In the genomic region with DNA sequence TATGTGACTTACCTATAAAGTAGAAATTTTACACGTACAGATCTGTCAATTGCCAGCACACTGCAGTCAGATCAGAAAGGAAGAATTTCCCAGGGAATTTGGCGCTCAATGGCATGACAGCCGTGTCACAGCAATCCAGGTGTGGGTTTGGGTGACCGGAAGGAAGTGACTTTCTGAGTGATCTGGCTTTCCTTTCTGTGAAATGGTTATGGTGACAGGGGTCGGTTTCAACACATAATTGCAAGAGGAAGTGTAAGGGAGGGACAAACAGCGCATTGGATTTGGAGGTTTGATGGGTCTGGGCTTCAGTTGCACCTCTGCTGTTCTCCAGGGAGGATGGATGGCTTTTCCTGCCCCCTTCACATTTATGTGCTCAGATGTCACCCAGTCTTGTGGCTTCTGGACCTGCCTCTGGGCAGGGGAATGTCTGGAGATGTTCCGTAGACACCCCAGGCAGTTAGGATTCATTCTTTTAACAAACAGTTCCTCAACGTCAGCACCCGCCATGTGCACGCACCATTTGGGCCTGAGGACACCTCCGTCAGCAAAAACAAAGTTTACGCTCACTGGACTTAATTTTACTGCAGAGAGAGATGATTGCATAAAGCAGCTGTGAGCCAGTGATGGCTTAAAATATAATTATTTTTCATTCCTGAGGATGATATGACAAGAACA, we compare ENCODE assay signal across 2 cellular contexts.
TF ChIP-seq lines count a peak whose summit lies in the region.

No MANE protein-coding gene starts in this region.

TF ChIP-seq in H1, 55 proteins besides CTCF, POLR2A, EP300 and RAD21:
- TF ChIP-seq, protein P1, sequence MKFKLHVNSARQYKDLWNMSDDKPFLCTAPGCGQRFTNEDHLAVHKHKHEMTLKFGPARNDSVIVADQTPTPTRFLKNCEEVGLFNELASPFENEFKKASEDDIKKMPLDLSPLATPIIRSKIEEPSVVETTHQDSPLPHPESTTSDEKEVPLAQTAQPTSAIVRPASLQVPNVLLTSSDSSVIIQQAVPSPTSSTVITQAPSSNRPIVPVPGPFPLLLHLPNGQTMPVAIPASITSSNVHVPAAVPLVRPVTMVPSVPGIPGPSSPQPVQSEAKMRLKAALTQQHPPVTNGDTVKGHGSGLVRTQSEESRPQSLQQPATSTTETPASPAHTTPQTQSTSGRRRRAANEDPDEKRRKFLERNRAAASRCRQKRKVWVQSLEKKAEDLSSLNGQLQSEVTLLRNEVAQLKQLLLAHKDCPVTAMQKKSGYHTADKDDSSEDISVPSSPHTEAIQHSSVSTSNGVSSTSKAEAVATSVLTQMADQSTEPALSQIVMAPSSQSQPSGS (IDR thresholded peaks at IDR 0.05; ENCODE audit: low read length) = no peak
- no peak for TF ChIP-seq SIN3A (conservative IDR thresholded peaks at IDR 0.05 in 1 of 2, IDR thresholded peaks at IDR 0.05 in 1 of 2; ENCODE audit: low read depth in 1 of 2, low read length in 2 of 2)
- TF ChIP-seq, protein P2, sequence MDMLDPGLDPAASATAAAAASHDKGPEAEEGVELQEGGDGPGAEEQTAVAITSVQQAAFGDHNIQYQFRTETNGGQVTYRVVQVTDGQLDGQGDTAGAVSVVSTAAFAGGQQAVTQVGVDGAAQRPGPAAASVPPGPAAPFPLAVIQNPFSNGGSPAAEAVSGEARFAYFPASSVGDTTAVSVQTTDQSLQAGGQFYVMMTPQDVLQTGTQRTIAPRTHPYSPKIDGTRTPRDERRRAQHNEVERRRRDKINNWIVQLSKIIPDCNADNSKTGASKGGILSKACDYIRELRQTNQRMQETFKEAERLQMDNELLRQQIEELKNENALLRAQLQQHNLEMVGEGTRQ (IDR thresholded peaks at IDR 0.05; ENCODE audit: low read length) = no peak

TF ChIP-seq in WTC11, 78 proteins besides CTCF, POLR2A, EP300 and RAD21:
- TF ChIP-seq GRHL2 (CRISPR knock-in tag; IDR thresholded peaks at IDR 0.05; ENCODE audit: insufficient replicate concordance, severe bottlenecking) (no peak), TEAD4 (CRISPR knock-in tag; IDR thresholded peaks at IDR 0.05) (no peak), FOXJ3 (CRISPR knock-in tag; IDR thresholded peaks at IDR 0.05; ENCODE audit: borderline replicate concordance) (no peak), CREM (CRISPR knock-in tag; IDR thresholded peaks at IDR 0.05) (no peak), ATF1 (CRISPR knock-in tag; IDR thresholded peaks at IDR 0.05) (no peak), RELA (CRISPR knock-in tag; IDR thresholded peaks at IDR 0.05; ENCODE audit: borderline replicate concordance) (no peak), GABPB1 (CRISPR knock-in tag; IDR thresholded peaks at IDR 0.05) (no peak)
- TF ChIP-seq, protein P3, sequence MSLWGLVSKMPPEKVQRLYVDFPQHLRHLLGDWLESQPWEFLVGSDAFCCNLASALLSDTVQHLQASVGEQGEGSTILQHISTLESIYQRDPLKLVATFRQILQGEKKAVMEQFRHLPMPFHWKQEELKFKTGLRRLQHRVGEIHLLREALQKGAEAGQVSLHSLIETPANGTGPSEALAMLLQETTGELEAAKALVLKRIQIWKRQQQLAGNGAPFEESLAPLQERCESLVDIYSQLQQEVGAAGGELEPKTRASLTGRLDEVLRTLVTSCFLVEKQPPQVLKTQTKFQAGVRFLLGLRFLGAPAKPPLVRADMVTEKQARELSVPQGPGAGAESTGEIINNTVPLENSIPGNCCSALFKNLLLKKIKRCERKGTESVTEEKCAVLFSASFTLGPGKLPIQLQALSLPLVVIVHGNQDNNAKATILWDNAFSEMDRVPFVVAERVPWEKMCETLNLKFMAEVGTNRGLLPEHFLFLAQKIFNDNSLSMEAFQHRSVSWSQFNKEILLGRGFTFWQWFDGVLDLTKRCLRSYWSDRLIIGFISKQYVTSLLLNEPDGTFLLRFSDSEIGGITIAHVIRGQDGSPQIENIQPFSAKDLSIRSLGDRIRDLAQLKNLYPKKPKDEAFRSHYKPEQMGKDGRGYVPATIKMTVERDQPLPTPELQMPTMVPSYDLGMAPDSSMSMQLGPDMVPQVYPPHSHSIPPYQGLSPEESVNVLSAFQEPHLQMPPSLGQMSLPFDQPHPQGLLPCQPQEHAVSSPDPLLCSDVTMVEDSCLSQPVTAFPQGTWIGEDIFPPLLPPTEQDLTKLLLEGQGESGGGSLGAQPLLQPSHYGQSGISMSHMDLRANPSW (CRISPR knock-in tag; conservative IDR thresholded peaks at IDR 0.05; ENCODE audit: low read depth) = no peak
- TF ChIP-seq, protein P4, sequence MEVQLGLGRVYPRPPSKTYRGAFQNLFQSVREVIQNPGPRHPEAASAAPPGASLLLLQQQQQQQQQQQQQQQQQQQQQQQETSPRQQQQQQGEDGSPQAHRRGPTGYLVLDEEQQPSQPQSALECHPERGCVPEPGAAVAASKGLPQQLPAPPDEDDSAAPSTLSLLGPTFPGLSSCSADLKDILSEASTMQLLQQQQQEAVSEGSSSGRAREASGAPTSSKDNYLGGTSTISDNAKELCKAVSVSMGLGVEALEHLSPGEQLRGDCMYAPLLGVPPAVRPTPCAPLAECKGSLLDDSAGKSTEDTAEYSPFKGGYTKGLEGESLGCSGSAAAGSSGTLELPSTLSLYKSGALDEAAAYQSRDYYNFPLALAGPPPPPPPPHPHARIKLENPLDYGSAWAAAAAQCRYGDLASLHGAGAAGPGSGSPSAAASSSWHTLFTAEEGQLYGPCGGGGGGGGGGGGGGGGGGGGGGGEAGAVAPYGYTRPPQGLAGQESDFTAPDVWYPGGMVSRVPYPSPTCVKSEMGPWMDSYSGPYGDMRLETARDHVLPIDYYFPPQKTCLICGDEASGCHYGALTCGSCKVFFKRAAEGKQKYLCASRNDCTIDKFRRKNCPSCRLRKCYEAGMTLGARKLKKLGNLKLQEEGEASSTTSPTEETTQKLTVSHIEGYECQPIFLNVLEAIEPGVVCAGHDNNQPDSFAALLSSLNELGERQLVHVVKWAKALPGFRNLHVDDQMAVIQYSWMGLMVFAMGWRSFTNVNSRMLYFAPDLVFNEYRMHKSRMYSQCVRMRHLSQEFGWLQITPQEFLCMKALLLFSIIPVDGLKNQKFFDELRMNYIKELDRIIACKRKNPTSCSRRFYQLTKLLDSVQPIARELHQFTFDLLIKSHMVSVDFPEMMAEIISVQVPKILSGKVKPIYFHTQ (CRISPR knock-in tag; IDR thresholded peaks at IDR 0.05) = no peak
- TF ChIP-seq, protein P5, sequence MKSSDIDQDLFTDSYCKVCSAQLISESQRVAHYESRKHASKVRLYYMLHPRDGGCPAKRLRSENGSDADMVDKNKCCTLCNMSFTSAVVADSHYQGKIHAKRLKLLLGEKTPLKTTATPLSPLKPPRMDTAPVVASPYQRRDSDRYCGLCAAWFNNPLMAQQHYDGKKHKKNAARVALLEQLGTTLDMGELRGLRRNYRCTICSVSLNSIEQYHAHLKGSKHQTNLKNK (CRISPR knock-in tag; IDR thresholded peaks at IDR 0.05) = no peak
- TF ChIP-seq, protein P6, sequence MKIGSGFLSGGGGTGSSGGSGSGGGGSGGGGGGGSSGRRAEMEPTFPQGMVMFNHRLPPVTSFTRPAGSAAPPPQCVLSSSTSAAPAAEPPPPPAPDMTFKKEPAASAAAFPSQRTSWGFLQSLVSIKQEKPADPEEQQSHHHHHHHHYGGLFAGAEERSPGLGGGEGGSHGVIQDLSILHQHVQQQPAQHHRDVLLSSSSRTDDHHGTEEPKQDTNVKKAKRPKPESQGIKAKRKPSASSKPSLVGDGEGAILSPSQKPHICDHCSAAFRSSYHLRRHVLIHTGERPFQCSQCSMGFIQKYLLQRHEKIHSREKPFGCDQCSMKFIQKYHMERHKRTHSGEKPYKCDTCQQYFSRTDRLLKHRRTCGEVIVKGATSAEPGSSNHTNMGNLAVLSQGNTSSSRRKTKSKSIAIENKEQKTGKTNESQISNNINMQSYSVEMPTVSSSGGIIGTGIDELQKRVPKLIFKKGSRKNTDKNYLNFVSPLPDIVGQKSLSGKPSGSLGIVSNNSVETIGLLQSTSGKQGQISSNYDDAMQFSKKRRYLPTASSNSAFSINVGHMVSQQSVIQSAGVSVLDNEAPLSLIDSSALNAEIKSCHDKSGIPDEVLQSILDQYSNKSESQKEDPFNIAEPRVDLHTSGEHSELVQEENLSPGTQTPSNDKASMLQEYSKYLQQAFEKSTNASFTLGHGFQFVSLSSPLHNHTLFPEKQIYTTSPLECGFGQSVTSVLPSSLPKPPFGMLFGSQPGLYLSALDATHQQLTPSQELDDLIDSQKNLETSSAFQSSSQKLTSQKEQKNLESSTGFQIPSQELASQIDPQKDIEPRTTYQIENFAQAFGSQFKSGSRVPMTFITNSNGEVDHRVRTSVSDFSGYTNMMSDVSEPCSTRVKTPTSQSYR (CRISPR knock-in tag; IDR thresholded peaks at IDR 0.05) = no peak
